8 cellular contexts compared by ENCODE assay signal in genomic region chr2:9630001-9630749, GRCh38. TPM values are rescaled to one million over a fixed set of nuclear protein-coding genes. Genes with fewer than 3 reads are reported as not detected.
DNase-seq lines count a peak whose midpoint lies in the region; ATAC-seq lines count a peak whose summit lies in the region.

No MANE protein-coding gene starts in this region.

- H3K4me3 ChIP-seq in HUES6 (ENCODE audit: low read depth, low read length) = peak overlapping the region; percentile 99

- peaks cover 45% of the 10 kb centered on the region for H3K36me3 ChIP-seq in HUES6 (ENCODE audit: control insufficient read depth, insufficient read depth, low read length)

- H3K27me3 ChIP-seq in HUES6 (ENCODE audit: control insufficient read depth, insufficient read depth, low read length) = peaks cover 20% of the 10 kb centered on the region; the same call in 1 of the 2 replicates

- H3K27me3 Mint-ChIP-seq in activated T-cell treated with anti-CD3 and anti-CD28 coated beads, Interleukin-2, amount 50 U/mL, for 4 hours (ENCODE audit: low read depth) = no peaks in the 10 kb centered on the region
- H3K27me3 Mint-ChIP-seq in naive B cell = peaks cover 0 to 4% (median 0%) of the 10 kb centered on the region in 3 donors

- peak overlapping the region; percentile 94 to 97 (median 96) for H3K27ac Mint-ChIP-seq in naive B cell
- peak overlapping the region; percentile 51 for H3K27ac Mint-ChIP-seq in stimulated activated effector memory CD8-positive, alpha-beta T cell treated with anti-CD3 and anti-CD28 coated beads, Interleukin-12 subunit alpha, Interleukin-12 subunit beta, amount 100 ng/mL, for 72 hours

- no peaks in the 10 kb centered on the region for H3K9me3 Mint-ChIP-seq in activated T-cell treated with anti-CD3 and anti-CD28 coated beads, Interleukin-2, amount 50 U/mL, for 4 hours
- H3K9me3 Mint-ChIP-seq in naive B cell = peaks cover 0 to 5% (median 4%) of the 10 kb centered on the region in 7 donors
- no peaks in the 10 kb centered on the region for H3K9me3 Mint-ChIP-seq in stimulated activated effector memory CD8-positive, alpha-beta T cell treated with anti-CD3 and anti-CD28 coated beads, Interleukin-12 subunit alpha, Interleukin-12 subunit beta, amount 100 ng/mL, for 72 hours

- DNase-seq in COLO668 (lab: John Stamatoyannopoulos, UW; ENCODE audit: unreplicated experiment) = peak; percentile 86
- DNase-seq in OCI-M1 (lab: John Stamatoyannopoulos, UW) = peak; percentile 82
- peak; percentile 69 for DNase-seq in activated T-cell treated with anti-CD3 and anti-CD28 coated beads, Interleukin-2, amount 50 U/mL, for 4 hours
- peak; percentile 72 for DNase-seq in naive B cell
- peak; percentile 62 to 87 for DNase-seq in stimulated activated effector memory CD8-positive, alpha-beta T cell treated with anti-CD3 and anti-CD28 coated beads, Interleukin-12 subunit alpha, Interleukin-12 subunit beta, amount 100 ng/mL, for 72 hours (ENCODE audit: low spot score in 2 of 2)

- ATAC-seq in GM21390 (IDR thresholded peaks at IDR 0.05; ENCODE audit: unreplicated experiment) = peak; percentile 53
- ATAC-seq in activated T-cell treated with anti-CD3 and anti-CD28 coated beads, Interleukin-2, amount 50 U/mL, for 4 hours = peak; percentile 69 to 72
- ATAC-seq in esophagus mucosa = peak; percentile 62
- peak; percentile 50 to 51 for ATAC-seq in naive B cell (ENCODE audit: low read depth in 2 of 2)
- ATAC-seq in stimulated activated effector memory CD8-positive, alpha-beta T cell treated with anti-CD3 and anti-CD28 coated beads, Interleukin-12 subunit alpha, Interleukin-12 subunit beta, amount 100 ng/mL, for 72 hours = peak; percentile 72

- peak overlapping the region; percentile 100 for H3K9ac ChIP-seq in HUES6 (ENCODE audit: low read length)

- H3K9me3 ChIP-seq in HUES6 (ENCODE audit: control insufficient read depth, insufficient read depth, low read depth, low read length) = no peaks in the 10 kb centered on the region

- H3K36me3 Mint-ChIP-seq in activated T-cell treated with anti-CD3 and anti-CD28 coated beads, Interleukin-2, amount 50 U/mL, for 4 hours (ENCODE audit: insufficient read depth) = peaks cover 47% of the 10 kb centered on the region
- peaks cover 14 to 18% of the 10 kb centered on the region in 2 donors for H3K36me3 Mint-ChIP-seq in naive B cell
- H3K36me3 Mint-ChIP-seq in stimulated activated effector memory CD8-positive, alpha-beta T cell treated with anti-CD3 and anti-CD28 coated beads, Interleukin-12 subunit alpha, Interleukin-12 subunit beta, amount 100 ng/mL, for 72 hours = peaks cover 62% of the 10 kb centered on the region

- peak overlapping the region; percentile 98 for H3K4me3 Mint-ChIP-seq in activated T-cell treated with anti-CD3 and anti-CD28 coated beads, Interleukin-2, amount 50 U/mL, for 4 hours
- H3K4me3 Mint-ChIP-seq in naive B cell = peak overlapping the region; percentile 88 to 96 (median 91)
- peak overlapping the region; percentile 97 for H3K4me3 Mint-ChIP-seq in stimulated activated effector memory CD8-positive, alpha-beta T cell treated with anti-CD3 and anti-CD28 coated beads, Interleukin-12 subunit alpha, Interleukin-12 subunit beta, amount 100 ng/mL, for 72 hours

- peaks cover 48% of the 10 kb centered on the region for H3K4me1 Mint-ChIP-seq in activated T-cell treated with anti-CD3 and anti-CD28 coated beads, Interleukin-2, amount 50 U/mL, for 4 hours (ENCODE audit: low read depth)
- peaks cover 38 to 51% (median 48%) of the 10 kb centered on the region in 3 donors for H3K4me1 Mint-ChIP-seq in naive B cell
- peaks cover 46% of the 10 kb centered on the region for H3K4me1 Mint-ChIP-seq in stimulated activated effector memory CD8-positive, alpha-beta T cell treated with anti-CD3 and anti-CD28 coated beads, Interleukin-12 subunit alpha, Interleukin-12 subunit beta, amount 100 ng/mL, for 72 hours

- H3K27ac ChIP-seq in HUES6 (ENCODE audit: low read depth, low read length) = peak overlapping the region; percentile 84

- peaks cover 15% of the 10 kb centered on the region; the same call in 1 of the 2 replicates for H3K4me1 ChIP-seq in HUES6 (ENCODE audit: control insufficient read depth, insufficient read depth, low read length)

RNA-seq across cellular contexts. Expression of gene YWHAQ, which starts 0.6 kb away (rescaled TPM):
- 100 to 1,000 TPM; 641 to 717 (median 687) TPM for total RNA-seq in activated T-cell treated with anti-CD3 and anti-CD28 coated beads, Interleukin-2, amount 50 U/mL, for 4 hours
- 392 TPM for total RNA-seq in esophagus mucosa
- 100 to 1,000 TPM; 282 to 457 (median 344) TPM for polyA plus RNA-seq in naive B cell (ENCODE audit: low read depth in 6 of 6)

Comparison
In these comparisons a context has a peak if more than half of its experiments do, and no peak if none do; other contexts are left out.
1. Peak in every context shown above with its lines: DNase-seq, ATAC-seq, H3K4me3 ChIP-seq and H3K27ac ChIP-seq.